26 cellular contexts compared by ENCODE assay signal in genomic region chr10:17873946-17874345, GRCh38.
"Had no signal": no experiment of that assay in that cellular context is flagged by ENCODE, and none has a peak within 500 bp of the region (broad histone marks: within the 10 kb centered on the region; RNA-seq: fewer than 3 reads in every experiment).

No MANE protein-coding gene starts in this region.

- H3K36me3 ChIP-seq: ovary, right lobe of liver, thyroid gland had no signal

- DNase-seq: cerebellar nuclear complex; effector CD8-positive, alpha-beta T cell; endodermal cell; hypothalamus; immature natural killer cell; left ventricle myocardium superior; lower lobe of right lung; naive thymus-derived CD8-positive, alpha-beta T cell; nephron progenitor cell; occipital lobe; ovary; posterior cingulate gyrus; right lobe of liver; small intestine; stimulated activated CD4-positive, alpha-beta T cell treated with anti-CD3 and anti-CD28 coated beads, Interleukin-12 subunit alpha, Interleukin-12 subunit beta, amount 100 ng/mL, for 4 hours; stimulated activated CD4-positive, alpha-beta T cell treated with anti-CD3 and anti-CD28 coated beads, Interleukin-1b, Interleukin-23, amount 100 ng/mL, for 48 hours; stimulated activated CD4-positive, alpha-beta T cell treated with anti-CD3 and anti-CD28 coated beads, Interleukin-4, amount 100 ng/mL, for 1 hour; stimulated activated CD8-positive, alpha-beta memory T cell treated with anti-CD3 and anti-CD28 coated beads, Interleukin-4, amount 100 ng/mL, for 48 hours; stimulated activated naive CD4-positive, alpha-beta T cell; stimulated activated naive CD8-positive, alpha-beta T cell treated with anti-CD3 and anti-CD28 coated beads, Interleukin-15, amount 100 ng/mL, for 72 hours; thyroid gland; trophoblast cell had no signal

- H3K4me1 ChIP-seq: lower lobe of right lung, thyroid gland had no signal

- H3K9me3 ChIP-seq: lower lobe of right lung, ovary, right lobe of liver, thyroid gland had no signal

- H3K27ac ChIP-seq: epithelial cell of prostate, lower lobe of right lung, ovary, right lobe of liver, thyroid gland had no signal

- FAIRE-seq: colon, frontal cortex, keratinocyte, small intestine had no signal

- H3K4me3 ChIP-seq: lower lobe of right lung, ovary, right lobe of liver, thyroid gland had no signal

- H3K27me3 ChIP-seq: ovary, right lobe of liver, thyroid gland had no signal
